Comparison of ENCODE assay signal across 2 cellular contexts in genomic region chr12:107822356-107822755, GRCh38.
TF ChIP-seq lines count a peak whose summit lies in the region.

No MANE protein-coding gene starts in this region.

TF ChIP-seq in A549, 52 proteins besides CTCF, POLR2A, EP300 and RAD21 (continued from another document):
- no peak for TF ChIP-seq FOSL2 (IDR thresholded peaks at IDR 0.05)
- TF ChIP-seq FOSL2 (CRISPR knock-in tag; IDR thresholded peaks at IDR 0.05), result no peak
- TF ChIP-seq RNF2 (IDR thresholded peaks at IDR 0.05; ENCODE audit: borderline replicate concordance, low read depth), result no peak
- no peak for TF ChIP-seq HOXB13 (CRISPR knock-in tag; IDR thresholded peaks at IDR 0.05; ENCODE audit: low read depth)
- TF ChIP-seq MAX (IDR thresholded peaks at IDR 0.05), result no peak
- no peak for TF ChIP-seq CEBPB (IDR thresholded peaks at IDR 0.05)
- no peak for TF ChIP-seq ZSCAN20 (CRISPR knock-in tag; IDR thresholded peaks at IDR 0.05)
- no peak for TF ChIP-seq FOXS1 (CRISPR knock-in tag; IDR thresholded peaks at IDR 0.05)
- TF ChIP-seq REST (IDR thresholded peaks at IDR 0.05), result no peak
- TF ChIP-seq FOSB (CRISPR knock-in tag; IDR thresholded peaks at IDR 0.05), result no peak

TF ChIP-seq in WTC11, 78 proteins besides CTCF, POLR2A, EP300 and RAD21 (continued from another document):
- TF ChIP-seq USF2 (CRISPR knock-in tag; IDR thresholded peaks at IDR 0.05) (no peak), RORB (CRISPR knock-in tag; IDR thresholded peaks at IDR 0.05) (no peak), ZNF281 (CRISPR knock-in tag; IDR thresholded peaks at IDR 0.05) (no peak), CBFB (CRISPR knock-in tag; IDR thresholded peaks at IDR 0.05; ENCODE audit: low read depth) (no peak), ZNF512 (CRISPR knock-in tag; IDR thresholded peaks at IDR 0.05; ENCODE audit: borderline replicate concordance) (no peak)
